ENCODE assay signal across 23 cellular contexts in genomic region chr14:104715871-104716270, GRCh38.
"Had no signal": no experiment of that assay in that cellular context is flagged by ENCODE, and none has a peak within 500 bp of the region (broad histone marks: within the 10 kb centered on the region; RNA-seq: fewer than 3 reads in every experiment).

No MANE protein-coding gene starts in this region.

- H3K27me3 ChIP-seq: gastrocnemius medialis, heart left ventricle, hepatocyte, left lung, neural progenitor cell, sigmoid colon, transverse colon, vagina had no signal

- H3K36me3 Mint-ChIP-seq: naive B cell; natural killer cell treated with Interleukin-12 subunit alpha and Interleukin-12 subunit beta and Interleukin-15 and Interleukin-18, amount 100 ng/mL, for 72 hours; neural progenitor cell had no signal

- H3K36me3 ChIP-seq: neural progenitor cell had no signal

- H3K27ac Mint-ChIP-seq: effector memory CD8-positive, alpha-beta T cell; mesothelial cell of epicardium; natural killer cell treated with Interleukin-12 subunit alpha and Interleukin-12 subunit beta and Interleukin-15 and Interleukin-18, amount 100 ng/mL, for 72 hours; neural progenitor cell; stimulated activated naive B cell treated with anti-CD40 and anti-IgM and Interleukin-4, amounts not matched to agents 10 μg/mL and 1 μg/mL and 100 μg/mL, for 72 hours; stimulated activated naive CD8-positive, alpha-beta T cell treated with anti-CD3 and anti-CD28 coated beads, Interleukin-15, Interleukin-2, amounts not matched to agents 100 ng/mL and 50 ng/mL, for 24 hours had no signal

- H3K4me1 ChIP-seq: left lung, neural progenitor cell, sigmoid colon, transverse colon, vagina had no signal

- H3K4me3 Mint-ChIP-seq: effector memory CD8-positive, alpha-beta T cell; mesothelial cell of epicardium; naive B cell; natural killer cell treated with Interleukin-12 subunit alpha and Interleukin-12 subunit beta and Interleukin-15 and Interleukin-18, amount 100 ng/mL, for 72 hours; neural progenitor cell; stimulated activated naive B cell treated with anti-CD40 and anti-IgM and Interleukin-4, amounts not matched to agents 10 μg/mL and 1 μg/mL and 100 μg/mL, for 72 hours; stimulated activated naive CD8-positive, alpha-beta T cell treated with anti-CD3 and anti-CD28 coated beads, Interleukin-15, Interleukin-2, amounts not matched to agents 100 ng/mL and 50 ng/mL, for 24 hours had no signal

- H3K27ac ChIP-seq: gastrocnemius medialis, heart left ventricle, hepatocyte, left lung, neural progenitor cell, psoas muscle, sigmoid colon, thoracic aorta, transverse colon, vagina had no signal

- H2AFZ ChIP-seq: hepatocyte, neural progenitor cell had no signal

- H3K4me3 ChIP-seq: gastrocnemius medialis, heart left ventricle, hepatocyte, left lung, mucosa of descending colon, neural progenitor cell, psoas muscle, sigmoid colon, thoracic aorta, transverse colon, vagina had no signal

- H3K9me3 Mint-ChIP-seq: effector memory CD8-positive, alpha-beta T cell; mesothelial cell of epicardium; naive B cell; natural killer cell treated with Interleukin-12 subunit alpha and Interleukin-12 subunit beta and Interleukin-15 and Interleukin-18, amount 100 ng/mL, for 72 hours; neural progenitor cell; stimulated activated naive B cell treated with anti-CD40 and anti-IgM and Interleukin-4, amounts not matched to agents 10 μg/mL and 1 μg/mL and 100 μg/mL, for 72 hours; stimulated activated naive CD8-positive, alpha-beta T cell treated with anti-CD3 and anti-CD28 coated beads, Interleukin-15, Interleukin-2, amounts not matched to agents 100 ng/mL and 50 ng/mL, for 24 hours had no signal

- H3K79me2 ChIP-seq: hepatocyte had no signal

- H3K4me2 ChIP-seq: hepatocyte, neural progenitor cell had no signal

- DNase-seq: cortex of kidney; effector memory CD8-positive, alpha-beta T cell; foreskin fibroblast; gastrocnemius medialis; heart left ventricle; left cardiac atrium; left lung; mesenchymal stem cell; mucosa of descending colon; naive B cell; psoas muscle; right cardiac atrium; sigmoid colon; stimulated activated CD4-positive, alpha-beta T cell treated with anti-CD3 and anti-CD28 coated beads, Interleukin-4, amount 100 ng/mL, for 4 hours; stimulated activated naive B cell treated with anti-CD40 and anti-IgM and Interleukin-4, amounts not matched to agents 10 μg/mL and 1 μg/mL and 100 μg/mL, for 72 hours; transverse colon had no signal

- H3K9me3 ChIP-seq: gastrocnemius medialis, heart left ventricle, left lung, mucosa of descending colon, psoas muscle, sigmoid colon, thoracic aorta, transverse colon, vagina had no signal

- H3K9ac ChIP-seq: neural progenitor cell had no signal

- ATAC-seq: effector memory CD8-positive, alpha-beta T cell; gastrocnemius medialis; heart left ventricle; left cardiac atrium; left lung; mucosa of descending colon; natural killer cell treated with Interleukin-12 subunit alpha and Interleukin-12 subunit beta and Interleukin-15 and Interleukin-18, amount 100 ng/mL, for 72 hours; psoas muscle; right cardiac atrium; stimulated activated naive B cell treated with anti-CD40 and anti-IgM and Interleukin-4, amounts not matched to agents 10 μg/mL and 1 μg/mL and 100 μg/mL, for 72 hours had no signal

- H3K4me1 Mint-ChIP-seq: mesothelial cell of epicardium had no signal

- H3K27me3 Mint-ChIP-seq: effector memory CD8-positive, alpha-beta T cell; naive B cell; natural killer cell treated with Interleukin-12 subunit alpha and Interleukin-12 subunit beta and Interleukin-15 and Interleukin-18, amount 100 ng/mL, for 72 hours; stimulated activated naive B cell treated with anti-CD40 and anti-IgM and Interleukin-4, amounts not matched to agents 10 μg/mL and 1 μg/mL and 100 μg/mL, for 72 hours; stimulated activated naive CD8-positive, alpha-beta T cell treated with anti-CD3 and anti-CD28 coated beads, Interleukin-15, Interleukin-2, amounts not matched to agents 100 ng/mL and 50 ng/mL, for 24 hours had no signal
